In genomic region chr15:41965441-41966413, GRCh38 we compare ENCODE assay signal across 1 cellular context.
TF ChIP-seq lines count a peak whose summit lies in the region.

No MANE protein-coding gene starts in this region.

TF ChIP-seq in IMR-90, 13 proteins besides CTCF, POLR2A, EP300 and RAD21:
- TF ChIP-seq MXI1 (IDR thresholded peaks at IDR 0.05; ENCODE audit: borderline replicate concordance, low read depth, low read length) (no peak), BHLHE40 (IDR thresholded peaks at IDR 0.05; ENCODE audit: low read depth, low read length) (no peak), RFX5 (IDR thresholded peaks at IDR 0.05; ENCODE audit: low read depth, low read length) (no peak), FOS (IDR thresholded peaks at IDR 0.05; ENCODE audit: low read depth, low read length) (no peak), SMC3 (IDR thresholded peaks at IDR 0.05; ENCODE audit: low read depth, low read length) (no peak), USF2 (IDR thresholded peaks at IDR 0.05; ENCODE audit: low read depth, low read length) (no peak)
